In the genomic region with DNA sequence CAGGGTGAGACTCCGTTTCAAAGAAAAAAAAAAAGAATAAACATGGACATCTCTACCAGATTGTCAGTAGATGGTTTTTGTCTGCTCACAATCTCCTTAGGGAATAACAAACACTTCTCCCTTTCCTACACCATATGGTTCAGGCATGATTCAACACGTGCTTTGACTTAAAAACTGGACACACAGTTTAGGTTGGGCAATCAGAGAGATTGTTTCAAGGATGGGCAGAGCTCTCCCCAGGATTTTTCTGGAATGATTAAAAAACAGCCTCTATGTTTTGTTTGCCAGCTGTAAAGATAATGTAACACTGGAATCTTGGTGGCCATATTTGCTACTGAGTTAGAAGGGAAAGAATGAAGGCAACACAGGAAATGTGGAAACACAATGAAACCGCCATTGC, we compare ENCODE assay signal across 18 cellular contexts.
DNase-seq lines count a peak whose midpoint lies in the region; ATAC-seq, FAIRE-seq and TF ChIP-seq lines count a peak whose summit lies in the region.
"Had no signal": no experiment of that assay in that cellular context is flagged by ENCODE, and none has a peak within 500 bp of the region (broad histone marks: within the 10 kb centered on the region; RNA-seq: fewer than 3 reads in every experiment).

No MANE protein-coding gene starts in this region.

- peaks cover 5% of the 10 kb centered on the region for H3K27me3 Mint-ChIP-seq in endothelial cell (ENCODE audit: unreplicated experiment)

- no peaks in the 10 kb centered on the region for H3K36me3 Mint-ChIP-seq in endothelial cell (ENCODE audit: low read depth, unreplicated experiment)
- H3K36me3 Mint-ChIP-seq: CD4-positive, CD25-positive, alpha-beta regulatory T cell; natural killer cell treated with Interleukin-12 subunit alpha and Interleukin-12 subunit beta and Interleukin-15 and Interleukin-18, amount 100 ng/mL, for 72 hours; T-cell had no signal

- H3K9me3 ChIP-seq in lung (ENCODE audit: control insufficient read depth in 2 of 2, insufficient read depth in 1 of 2, low read length in 1 of 2): no peaks in the 10 kb centered on the region

- H3K36me3 ChIP-seq in bronchial epithelial cell (ENCODE audit: control insufficient read depth, insufficient read depth, low read length) (no peaks in the 10 kb centered on the region), lung (ENCODE audit: control insufficient read depth in 2 of 2, insufficient read depth in 2 of 2, low read length in 2 of 2) (no peaks in the 10 kb centered on the region)
- H3K36me3 ChIP-seq: ascending aorta, right lobe of liver had no signal

- peak; percentile 34 for ATAC-seq in lung (ENCODE audit: insufficient read depth, low FRiP score)
- ATAC-seq: natural killer cell treated with Interleukin-12 subunit alpha and Interleukin-12 subunit beta and Interleukin-15 and Interleukin-18, amount 100 ng/mL, for 72 hours; right lobe of liver; T-cell had no signal

- intact Hi-C loops in posterior cingulate gyrus (cut with DNase I): no loop called here

- no peak overlapping the region for H3K4me3 Mint-ChIP-seq in endothelial cell (ENCODE audit: unreplicated experiment)
- H3K4me3 Mint-ChIP-seq: activated T-cell treated with anti-CD3 and anti-CD28 coated beads, Interleukin-2, amount 50 U/mL, for 24 hours; CD4-positive, CD25-positive, alpha-beta regulatory T cell; IgD-negative memory B cell; natural killer cell treated with Interleukin-12 subunit alpha and Interleukin-12 subunit beta and Interleukin-15 and Interleukin-18, amount 100 ng/mL, for 72 hours; stimulated activated naive CD8-positive, alpha-beta T cell treated with anti-CD3 and anti-CD28 coated beads, Interleukin-15, Interleukin-2, amounts not matched to agents 100 ng/mL and 50 ng/mL, for 24 hours; T-cell had no signal

- TF ChIP-seq CTCF in bronchial epithelial cell (IDR thresholded peaks at IDR 0.05; ENCODE audit: insufficient read depth, low read length, severe bottlenecking): no peak
- no peak for TF ChIP-seq CTCF in lung (IDR thresholded peaks at IDR 0.05; ENCODE audit: control extremely low read depth, extremely low read depth)
- TF ChIP-seq CTCF in endothelial cell (IDR thresholded peaks at IDR 0.05; ENCODE audit: unreplicated experiment): no peak

- no peaks in the 10 kb centered on the region for H3K27me3 ChIP-seq in bronchial epithelial cell (ENCODE audit: control insufficient read depth, insufficient read depth, low read length)
- H3K27me3 ChIP-seq in lung (ENCODE audit: control insufficient read depth, insufficient read depth): no peaks in the 10 kb centered on the region
- H3K27me3 ChIP-seq: ascending aorta, right lobe of liver had no signal

- no peaks in the 10 kb centered on the region for H3K4me1 Mint-ChIP-seq in endothelial cell (ENCODE audit: unreplicated experiment)
- H3K4me1 Mint-ChIP-seq: CD4-positive, CD25-positive, alpha-beta regulatory T cell; IgD-negative memory B cell; T-cell had no signal

- DNase-seq in AG20443 (ENCODE audit: low spot score) (peak; percentile 80), HS-5 (ENCODE audit: low read depth) (peak; percentile 65), bronchial epithelial cell (ENCODE audit: low read depth) (peak; percentile 84), lung (ENCODE audit: low spot score) (no peak), Ammon's horn (ENCODE audit: low spot score) (no peak), NCI-H2081 treated with DMSO at 0.1 percent for 48 hours (lab: John Stamatoyannopoulos, UW) (no peak), endothelial cell (ENCODE audit: low spot score) (no peak), posterior cingulate gyrus (no peak)
- DNase-seq: activated CD4-positive, alpha-beta T cell treated with anti-CD3 and anti-CD28 coated beads for 1 hour; activated T-cell treated with anti-CD3 and anti-CD28 coated beads, Interleukin-2, amount 50 U/mL, for 24 hours; CD4-positive, CD25-positive, alpha-beta regulatory T cell; NCI-H1694; right lobe of liver; T-cell had no signal

- H3K4me1 ChIP-seq in lung (ENCODE audit: control insufficient read depth in 2 of 2, insufficient read depth in 2 of 2, low read length in 2 of 2): no peaks in the 10 kb centered on the region
- H3K4me1 ChIP-seq: right lobe of liver had no signal

- no peak for FAIRE-seq in bronchial epithelial cell (lab: Jason Lieb, UNC)

- H3K27ac ChIP-seq in lung (ENCODE audit: low read depth in 1 of 2, low read length in 1 of 2): no peak overlapping the region
- H3K27ac ChIP-seq: ascending aorta, right lobe of liver had no signal

- H3K4me3 ChIP-seq in bronchial epithelial cell (ENCODE audit: low read depth, low read length) (no peak overlapping the region), lung (no peak overlapping the region)
- H3K4me3 ChIP-seq: ascending aorta, right lobe of liver had no signal

- no peaks in the 10 kb centered on the region for H3K9me3 Mint-ChIP-seq in endothelial cell (ENCODE audit: unreplicated experiment)
- H3K9me3 Mint-ChIP-seq: activated T-cell treated with anti-CD3 and anti-CD28 coated beads, Interleukin-2, amount 50 U/mL, for 24 hours; natural killer cell treated with Interleukin-12 subunit alpha and Interleukin-12 subunit beta and Interleukin-15 and Interleukin-18, amount 100 ng/mL, for 72 hours; stimulated activated naive CD8-positive, alpha-beta T cell treated with anti-CD3 and anti-CD28 coated beads, Interleukin-15, Interleukin-2, amounts not matched to agents 100 ng/mL and 50 ng/mL, for 24 hours had no signal

- no peak overlapping the region for H3K27ac Mint-ChIP-seq in endothelial cell (ENCODE audit: unreplicated experiment)
- H3K27ac Mint-ChIP-seq: activated T-cell treated with anti-CD3 and anti-CD28 coated beads, Interleukin-2, amount 50 U/mL, for 24 hours; IgD-negative memory B cell; natural killer cell treated with Interleukin-12 subunit alpha and Interleukin-12 subunit beta and Interleukin-15 and Interleukin-18, amount 100 ng/mL, for 72 hours; stimulated activated naive CD8-positive, alpha-beta T cell treated with anti-CD3 and anti-CD28 coated beads, Interleukin-15, Interleukin-2, amounts not matched to agents 100 ng/mL and 50 ng/mL, for 24 hours; T-cell had no signal

- WGBS in lung, 2 donors: 66 to 73% methylated on average over 3 of the region's 3 CpGs

Comparison
In these comparisons a context has a peak if more than half of its experiments do, and no peak if none do; other contexts are left out.
1. DNase-seq: peak in AG20443 (single experiment), HS-5 (single experiment) and bronchial epithelial cell (single experiment); none in lung (single experiment), Ammon's horn (single experiment), NCI-H2081 treated with DMSO at 0.1 percent for 48 hours (single experiment), endothelial cell (single experiment) and posterior cingulate gyrus (0 of 10).